22 cellular contexts compared by ENCODE assay signal in genomic region chr11:67517784-67518552, GRCh38. TPM values are rescaled to one million over a fixed set of nuclear protein-coding genes. Genes with fewer than 3 reads are reported as not detected.
DNase-seq lines count a peak whose midpoint lies in the region; ATAC-seq, FAIRE-seq and TF ChIP-seq lines count a peak whose summit lies in the region.
"Had no signal": no experiment of that assay in that cellular context is flagged by ENCODE, and none has a peak within 500 bp of the region (broad histone marks: within the 10 kb centered on the region; RNA-seq: fewer than 3 reads in every experiment).

No MANE protein-coding gene starts in this region.

- no TSS peak for BruUV-seq in K562 (replicated peaks; lab: Mats Ljungman, UMichigan)

- WGBS in K562 (ENCODE audit: insufficient coverage, low coverage, missing lambda C conversion rate): 12% methylated on average over 10 of the region's 10 CpGs
- WGBS in sigmoid colon, 2 donors: 88 to 91% methylated on average over 10 of the region's 10 CpGs

- CTCF ChIA-PET in K562 (lab: Yijun Ruan, JAX; ENCODE audit: low intra/inter-chr PET ratio): no interaction called here

- H3K4me3 ChIP-seq in K562 (no peak overlapping the region), sigmoid colon (no peak overlapping the region)
- H3K4me3 ChIP-seq: BLaER1, GM23248 had no signal

- intact Hi-C loops in K562 (cut with micrococcal nuclease) (no loop called here), left colon (cut with DNase I, micrococcal nuclease) (no loop called here), sigmoid colon (cut with DNase I) (no loop called here)

- H2AFZ ChIP-seq in K562 (ENCODE audit: low read depth, low read length): no peak overlapping the region
- H2AFZ ChIP-seq: GM23248 had no signal

- H3K9me3 ChIP-seq in K562 (replicated peaks; ENCODE audit: control insufficient read depth, insufficient read depth, low read depth, low read length) (no peaks in the 10 kb centered on the region), sigmoid colon (no peaks in the 10 kb centered on the region)
- H3K9me3 ChIP-seq: BLaER1 had no signal

- H3K4me1 ChIP-seq in K562 (replicated peaks in 1 of 2; ENCODE audit: control insufficient read depth in 2 of 2, insufficient read depth in 2 of 2, low read length in 2 of 2) (peaks cover 0 to 25% of the 10 kb centered on the region in 2 experiments; a peak in 2 of 5 replicates), sigmoid colon (no peaks in the 10 kb centered on the region)
- H3K4me1 ChIP-seq: BLaER1 had no signal

- H3K36me3 ChIP-seq in K562 (ENCODE audit: control insufficient read depth, insufficient read depth, low read length): no peaks in the 10 kb centered on the region
- H3K36me3 ChIP-seq in sigmoid colon: no peaks in the 10 kb centered on the region
- H3K36me3 ChIP-seq: BLaER1 had no signal

- TF ChIP-seq POLR2A in K562 (conservative IDR thresholded peaks at IDR 0.05) (no peak), sigmoid colon (IDR thresholded peaks at IDR 0.05) (no peak)

- H3K9me1 ChIP-seq in K562 (ENCODE audit: control insufficient read depth, insufficient read depth, low read length): no peaks in the 10 kb centered on the region

- FAIRE-seq in K562 (lab: Jason Lieb, UNC): no peak
- FAIRE-seq: G401.6, GM12892, GM18507, H54 had no signal

- H3K27ac ChIP-seq in K562 (ENCODE audit: extremely low read depth, low read depth, low read length) (no peak overlapping the region), sigmoid colon (no peak overlapping the region)
- H3K27ac ChIP-seq: BLaER1, GM23248 had no signal

- TF ChIP-seq CTCF in GM10266 (IDR thresholded peaks at IDR 0.05; ENCODE audit: control insufficient read depth, insufficient read depth, low read depth, missing control alignments) (no peak), K562 (IDR thresholded peaks at IDR 0.05 in 2 of 3, conservative IDR thresholded peaks at IDR 0.05 in 1 of 3; ENCODE audit: insufficient read depth in 2 of 3, low read depth in 1 of 3, low read length in 3 of 3) (no peak), sigmoid colon (IDR thresholded peaks at IDR 0.05) (no peak)

- no peak overlapping the region; a peak in 1 of 4 replicates for H3K9ac ChIP-seq in K562 (ENCODE audit: insufficient read depth in 1 of 2, low read depth in 2 of 2, low read length in 2 of 2)
- H3K9ac ChIP-seq: BLaER1, GM23248 had no signal

- 0 out of 2 replicates have a peak, but pooled peaks cover 7% of the 10 kb centered on the region for H4K20me1 ChIP-seq in K562 (replicated peaks; ENCODE audit: control insufficient read depth, insufficient read depth, low read length)
- H4K20me1 ChIP-seq: BLaER1 had no signal

- TF ChIP-seq EP300 in K562 (IDR thresholded peaks at IDR 0.05; ENCODE audit: low read length) (no peak), sigmoid colon (IDR thresholded peaks at IDR 0.05) (no peak)

- H3K4me2 ChIP-seq in K562 (ENCODE audit: insufficient read depth, low read length): no peak overlapping the region
- H3K4me2 ChIP-seq: BLaER1 had no signal

- H3K27me3 ChIP-seq in K562 (ENCODE audit: control insufficient read depth in 2 of 2, insufficient read depth in 2 of 2, low read length in 2 of 2): peaks cover 7 to 34% of the 10 kb centered on the region in 2 experiments; a peak in 4 of 5 replicates
- peaks cover 0 to 8% (median 0%) of the 10 kb centered on the region in 3 donors for H3K27me3 ChIP-seq in sigmoid colon
- H3K27me3 ChIP-seq: BLaER1 had no signal

- in situ Hi-C loops in K562 (cut with MboI): no loop called here

- H3K79me2 ChIP-seq in K562 (ENCODE audit: control insufficient read depth, insufficient read depth, low read length): no peaks in the 10 kb centered on the region

- peak; percentile 25 for ATAC-seq in K562
- ATAC-seq in left colon: peak; percentile 73
- ATAC-seq in HG03520 (IDR thresholded peaks at IDR 0.05; ENCODE audit: unreplicated experiment): no peak
- ATAC-seq: CD8-positive, alpha-beta T cell had no signal

- no peak for TF ChIP-seq RAD21 in K562 (CRISPR knock-in tag; conservative IDR thresholded peaks at IDR 0.05 in 1 of 2, IDR thresholded peaks at IDR 0.05 in 1 of 2)

- DNase-seq in GM10266 (ENCODE audit: extremely low spot score): peak; percentile 10
- DNase-seq in K562 (ENCODE audit: extremely low read depth in 1 of 4, low spot score in 3 of 4): no peak
- DNase-seq in left colon: no peak
- peak; percentile 54 for DNase-seq in sigmoid colon
- DNase-seq in CD1c-positive myeloid dendritic cell (ENCODE audit: extremely low spot score): no peak
- no peak for DNase-seq in kidney glomerular epithelial cell (lab: John Stamatoyannopoulos, UW)
- DNase-seq: 8988T; Calu3; CD8-positive, alpha-beta T cell; DMS 273 treated with DMSO at 0.1 percent for 48 hours; GM23248; HCEC 1CT; IMR-90 had no signal

- POLR2A ChIA-PET in K562 (lab: Yijun Ruan, JAX): no interaction called here

RNA-seq across cellular contexts. Expression of gene CABP2, which starts 5.3 kb away (rescaled TPM):
- total RNA-seq in K562 (2011; cell fraction: chromatin; rRNA removed; ENCODE audit: low replicate concordance): not detected in 2 replicates
- total RNA-seq in K562 (2011; cell fraction: nucleolus; rRNA removed): not detected in 2 replicates
- total RNA-seq in K562 (2011; cell fraction: nucleoplasm; rRNA removed): not detected in 2 replicates
- total RNA-seq in K562 (2014; rRNA removed) (not detected in 2 replicates), K562 (2014; rRNA removed; fragmentation: Illumina TruSeq; extraction: Trizol) (not detected in 2 replicates), K562 (2015; rRNA removed; fragmentation: Illumina TruSeq; extraction: Trizol) (not detected in 2 replicates), K562 (2021) (not detected in 2 replicates), left colon (not detected), sigmoid colon (not detected)
- polyA plus RNA-seq in K562 (2011; rRNA removed) (not detected in 2 replicates), K562 (2014; fragmentation: Illumina TruSeq; extraction: Trizol) (not detected in 2 replicates), K562 (2014; fragmentation: Nextera tagmentation; extraction: Ambion mirVana) (not detected), K562 (2014; rRNA removed) (not detected in 2 replicates), sigmoid colon (not detected)
- not detected in 2 replicates for polyA plus RNA-seq in K562 (2011; cell fraction: cytosol; rRNA removed)
- polyA plus RNA-seq in K562 (2011; cell fraction: nucleus; rRNA removed): not detected in 2 replicates
- not detected in 2 replicates for polyA plus RNA-seq in K562 (2012)
- not detected in 2 replicates for polyA minus RNA-seq in K562 (2011; rRNA and poly(A)+ RNA removed)
- not detected in 2 replicates for polyA minus RNA-seq in K562 (2011; cell fraction: cytosol; rRNA and poly(A)+ RNA removed)
- polyA minus RNA-seq in K562 (2011; cell fraction: nucleus; rRNA and poly(A)+ RNA removed): not detected in 2 replicates
- total RNA-seq: A673; Calu3; CD8-positive, alpha-beta T cell; GM23248; IMR-90 had no signal
- polyA plus RNA-seq: AG04450, CD14-positive monocyte, GM23248, IMR-90 had no signal

RNA-seq across cellular contexts. Expression of gene CDK2AP2, which starts 10.0 kb away (rescaled TPM):
- total RNA-seq in K562 (2011; cell fraction: chromatin; rRNA removed; ENCODE audit: low replicate concordance): 21.8 and 52.5 TPM in 2 replicates
- total RNA-seq in K562 (2011; cell fraction: nucleolus; rRNA removed): 47.5 and 51.3 TPM in 2 replicates
- 24.7 and 43.2 TPM in 2 replicates for total RNA-seq in K562 (2011; cell fraction: nucleoplasm; rRNA removed)
- total RNA-seq in K562 (2014; rRNA removed) (34.6 and 53.3 TPM in 2 replicates), K562 (2014; rRNA removed; fragmentation: Illumina TruSeq; extraction: Trizol) (5.4 and 7.5 TPM in 2 replicates), K562 (2015; rRNA removed; fragmentation: Illumina TruSeq; extraction: Trizol) (21.7 and 22.1 TPM in 2 replicates), K562 (2021) (47.4 and 50.2 TPM in 2 replicates), left colon (10 to 100 TPM; 79.5 to 86.2 TPM), sigmoid colon (10 to 100 TPM; 13.3 to 32.9 (median 23.7) TPM)
- polyA plus RNA-seq in K562 (2011; rRNA removed) (11.4 and 28.8 TPM in 2 replicates), K562 (2014; fragmentation: Illumina TruSeq; extraction: Trizol) (41.5 and 56.9 TPM in 2 replicates), K562 (2014; fragmentation: Nextera tagmentation; extraction: Ambion mirVana) (1 to 10 TPM; 4.4 to 8.4 TPM), K562 (2014; rRNA removed) (34.6 and 37.1 TPM in 2 replicates), sigmoid colon (100 to 1,000 TPM in 2 of 3 donors, 10 to 100 TPM in 1; 64.9 to 126 (median 101) TPM)
- 58.0 and 87.1 TPM in 2 replicates for polyA plus RNA-seq in K562 (2011; cell fraction: cytosol; rRNA removed)
- polyA plus RNA-seq in K562 (2011; cell fraction: nucleus; rRNA removed): 48.5 and 50.6 TPM in 2 replicates
- 53.8 and 114 TPM in 2 replicates for polyA plus RNA-seq in K562 (2012)
- polyA minus RNA-seq in K562 (2011; rRNA and poly(A)+ RNA removed): 8.8 and 13.2 TPM in 2 replicates
- polyA minus RNA-seq in K562 (2011; cell fraction: cytosol; rRNA and poly(A)+ RNA removed): 28.2 and 40.6 TPM in 2 replicates
- 15.3 and 30.5 TPM in 2 replicates for polyA minus RNA-seq in K562 (2011; cell fraction: nucleus; rRNA and poly(A)+ RNA removed)

RNA-seq across cellular contexts. Expression of gene PITPNM1, which starts 12.8 kb away (rescaled TPM):
- 48.7 and 132 TPM in 2 replicates for total RNA-seq in K562 (2011; cell fraction: chromatin; rRNA removed; ENCODE audit: low replicate concordance)
- 82.2 and 92.7 TPM in 2 replicates for total RNA-seq in K562 (2011; cell fraction: nucleolus; rRNA removed)
- total RNA-seq in K562 (2011; cell fraction: nucleoplasm; rRNA removed): 41.5 and 53.5 TPM in 2 replicates
- total RNA-seq in K562 (2014; rRNA removed) (33.6 and 47.6 TPM in 2 replicates), K562 (2014; rRNA removed; fragmentation: Illumina TruSeq; extraction: Trizol) (9.3 and 11.2 TPM in 2 replicates), K562 (2015; rRNA removed; fragmentation: Illumina TruSeq; extraction: Trizol) (17.4 and 17.7 TPM in 2 replicates), K562 (2021) (50.2 and 53.7 TPM in 2 replicates), left colon (100 to 1,000 TPM in 1 of 2 donors, 10 to 100 TPM in 1; 82.0 to 108 TPM), sigmoid colon (10 to 100 TPM in 1 of 4 donors, 1 to 10 TPM in 3; 3.2 to 16.0 (median 5.6) TPM)
- polyA plus RNA-seq in K562 (2011; rRNA removed) (14.7 and 18.8 TPM in 2 replicates), K562 (2014; fragmentation: Illumina TruSeq; extraction: Trizol) (16.0 and 24.4 TPM in 2 replicates), K562 (2014; fragmentation: Nextera tagmentation; extraction: Ambion mirVana) (under 1 TPM; 0.11 to 0.25 TPM), K562 (2014; rRNA removed) (35.0 and 42.3 TPM in 2 replicates), sigmoid colon (10 to 100 TPM; 16.2 to 69.1 (median 36.1) TPM)
- 15.2 and 52.3 TPM in 2 replicates for polyA plus RNA-seq in K562 (2011; cell fraction: cytosol; rRNA removed)
- 72.4 and 144 TPM in 2 replicates for polyA plus RNA-seq in K562 (2011; cell fraction: nucleus; rRNA removed)
- polyA plus RNA-seq in K562 (2012): 24.1 and 32.9 TPM in 2 replicates
- 4.8 and 6.9 TPM in 2 replicates for polyA minus RNA-seq in K562 (2011; rRNA and poly(A)+ RNA removed)
- 15.8 and 16.3 TPM in 2 replicates for polyA minus RNA-seq in K562 (2011; cell fraction: cytosol; rRNA and poly(A)+ RNA removed)
- polyA minus RNA-seq in K562 (2011; cell fraction: nucleus; rRNA and poly(A)+ RNA removed): 28.3 and 31.1 TPM in 2 replicates

RNA-seq across cellular contexts. Expression of gene AIP, which starts 35.1 kb away (rescaled TPM):
- 16.7 and 49.3 TPM in 2 replicates for total RNA-seq in K562 (2011; cell fraction: chromatin; rRNA removed; ENCODE audit: low replicate concordance)
- total RNA-seq in K562 (2011; cell fraction: nucleolus; rRNA removed): 51.0 and 54.0 TPM in 2 replicates
- total RNA-seq in K562 (2011; cell fraction: nucleoplasm; rRNA removed): 29.5 and 34.8 TPM in 2 replicates
- total RNA-seq in K562 (2014; rRNA removed) (92.5 and 101 TPM in 2 replicates), K562 (2014; rRNA removed; fragmentation: Illumina TruSeq; extraction: Trizol) (16.6 and 37.0 TPM in 2 replicates), K562 (2015; rRNA removed; fragmentation: Illumina TruSeq; extraction: Trizol) (50.3 and 52.7 TPM in 2 replicates), K562 (2021) (71.2 and 78.3 TPM in 2 replicates), left colon (10 to 100 TPM; 31.4 to 49.6 TPM), sigmoid colon (100 to 1,000 TPM; 103 to 120 (median 109) TPM)
- polyA plus RNA-seq in K562 (2011; rRNA removed) (66.6 and 98.4 TPM in 2 replicates), K562 (2014; fragmentation: Illumina TruSeq; extraction: Trizol) (40.2 and 66.9 TPM in 2 replicates), K562 (2014; fragmentation: Nextera tagmentation; extraction: Ambion mirVana) (10 to 100 TPM in 1 of 2 experiments, 1 to 10 TPM in 1; 5.2 to 16.2 TPM), K562 (2014; rRNA removed) (85.1 and 92.7 TPM in 2 replicates), sigmoid colon (10 to 100 TPM; 71.2 to 82.3 (median 76.6) TPM)
- 124 and 170 TPM in 2 replicates for polyA plus RNA-seq in K562 (2011; cell fraction: cytosol; rRNA removed)
- 61.0 and 75.7 TPM in 2 replicates for polyA plus RNA-seq in K562 (2011; cell fraction: nucleus; rRNA removed)
- 81.9 and 121 TPM in 2 replicates for polyA plus RNA-seq in K562 (2012)
- polyA minus RNA-seq in K562 (2011; rRNA and poly(A)+ RNA removed): 43.3 and 59.8 TPM in 2 replicates
- 48.4 and 57.2 TPM in 2 replicates for polyA minus RNA-seq in K562 (2011; cell fraction: cytosol; rRNA and poly(A)+ RNA removed)
- polyA minus RNA-seq in K562 (2011; cell fraction: nucleus; rRNA and poly(A)+ RNA removed): 22.1 and 26.9 TPM in 2 replicates

RNA-seq across cellular contexts. Expression of gene TMEM134, which starts 48.9 kb away (rescaled TPM):
- 5.8 and 18.7 TPM in 2 replicates for total RNA-seq in K562 (2011; cell fraction: chromatin; rRNA removed; ENCODE audit: low replicate concordance)
- 21.2 and 21.3 TPM in 2 replicates for total RNA-seq in K562 (2011; cell fraction: nucleolus; rRNA removed)
- 17.5 and 22.7 TPM in 2 replicates for total RNA-seq in K562 (2011; cell fraction: nucleoplasm; rRNA removed)
- total RNA-seq in K562 (2014; rRNA removed) (10.7 and 23.4 TPM in 2 replicates), K562 (2014; rRNA removed; fragmentation: Illumina TruSeq; extraction: Trizol) (1.3 and 1.5 TPM in 2 replicates), K562 (2015; rRNA removed; fragmentation: Illumina TruSeq; extraction: Trizol) (10.3 and 10.7 TPM in 2 replicates), K562 (2021) (19.2 and 19.3 TPM in 2 replicates), left colon (10 to 100 TPM; 63.6 to 68.0 TPM), sigmoid colon (100 to 1,000 TPM in 3 of 4 donors, 10 to 100 TPM in 1; 54.6 to 137 (median 121) TPM)
- polyA plus RNA-seq in K562 (2011; rRNA removed) (17.5 and 26.2 TPM in 2 replicates), K562 (2014; fragmentation: Illumina TruSeq; extraction: Trizol) (6.3 and 11.1 TPM in 2 replicates), K562 (2014; fragmentation: Nextera tagmentation; extraction: Ambion mirVana) (1 to 10 TPM in 1 of 2 experiments, under 1 TPM in 1; 0.63 to 1.4 TPM), K562 (2014; rRNA removed) (48.4 and 58.9 TPM in 2 replicates), sigmoid colon (10 to 100 TPM; 66.7 to 96.1 (median 69.1) TPM)
- 79.1 and 131 TPM in 2 replicates for polyA plus RNA-seq in K562 (2011; cell fraction: cytosol; rRNA removed)
- 43.3 and 53.7 TPM in 2 replicates for polyA plus RNA-seq in K562 (2011; cell fraction: nucleus; rRNA removed)
- polyA plus RNA-seq in K562 (2012): 20.0 and 28.2 TPM in 2 replicates
- polyA minus RNA-seq in K562 (2011; rRNA and poly(A)+ RNA removed): 1.3 and 2.0 TPM in 2 replicates
- 7.4 and 10.5 TPM in 2 replicates for polyA minus RNA-seq in K562 (2011; cell fraction: cytosol; rRNA and poly(A)+ RNA removed)
- polyA minus RNA-seq in K562 (2011; cell fraction: nucleus; rRNA and poly(A)+ RNA removed): 12.4 and 12.8 TPM in 2 replicates

Comparison
In these comparisons a context has a peak if more than half of its experiments do, and no peak if none do; other contexts are left out.
1. DNase-seq: peak in GM10266 (single experiment) and sigmoid colon (single experiment); none in K562 (0 of 4), left colon (0 of 2), CD1c-positive myeloid dendritic cell (single experiment) and kidney glomerular epithelial cell (single experiment).